Comparison of ENCODE assay signal across 22 cellular contexts in genomic region chr15:43522247-43522646, GRCh38.
"Had no signal": no experiment of that assay in that cellular context is flagged by ENCODE, and none has a peak within 500 bp of the region (broad histone marks: within the 10 kb centered on the region; RNA-seq: fewer than 3 reads in every experiment).

No MANE protein-coding gene starts in this region.

- H3K36me3 ChIP-seq: uterus had no signal

- H3K4me3 ChIP-seq: coronary artery, heart left ventricle, lung, right atrium auricular region, sigmoid colon, skin epidermis, stomach, thyroid gland, upper lobe of left lung, uterus had no signal

- H3K4me1 ChIP-seq: uterus had no signal

- H3K9me3 ChIP-seq: heart left ventricle, right atrium auricular region, sigmoid colon, stomach, thyroid gland, upper lobe of left lung had no signal

- H3K27me3 ChIP-seq: right atrium auricular region, sigmoid colon, thyroid gland, uterus had no signal

- ATAC-seq: heart left ventricle, left ventricle myocardium superior had no signal

- DNase-seq: cerebellar nuclear complex; effector CD8-positive, alpha-beta T cell; foreskin melanocyte; heart left ventricle; hippocampal formation; kidney glomerular epithelial cell; left ventricle myocardium superior; mesenchymal stem cell; naive B cell; occipital lobe; sigmoid colon; stimulated activated CD4-positive, alpha-beta T cell treated with anti-CD3 and anti-CD28 coated beads, Interleukin-2, amount 100 ng/mL, for 24 hours; stimulated activated CD4-positive, alpha-beta T cell treated with anti-CD3 and anti-CD28 coated beads, Interleukin-4, amount 100 ng/mL, for 4 hours; stimulated activated naive CD4-positive, alpha-beta T cell; stomach; thyroid gland; upper lobe of left lung; uterus had no signal

- H3K27ac ChIP-seq: coronary artery, heart left ventricle, right atrium auricular region, sigmoid colon, skin epidermis, stomach, thyroid gland, upper lobe of left lung, uterus had no signal
